Comparison of ENCODE assay signal across 8 cellular contexts in the genomic region with DNA sequence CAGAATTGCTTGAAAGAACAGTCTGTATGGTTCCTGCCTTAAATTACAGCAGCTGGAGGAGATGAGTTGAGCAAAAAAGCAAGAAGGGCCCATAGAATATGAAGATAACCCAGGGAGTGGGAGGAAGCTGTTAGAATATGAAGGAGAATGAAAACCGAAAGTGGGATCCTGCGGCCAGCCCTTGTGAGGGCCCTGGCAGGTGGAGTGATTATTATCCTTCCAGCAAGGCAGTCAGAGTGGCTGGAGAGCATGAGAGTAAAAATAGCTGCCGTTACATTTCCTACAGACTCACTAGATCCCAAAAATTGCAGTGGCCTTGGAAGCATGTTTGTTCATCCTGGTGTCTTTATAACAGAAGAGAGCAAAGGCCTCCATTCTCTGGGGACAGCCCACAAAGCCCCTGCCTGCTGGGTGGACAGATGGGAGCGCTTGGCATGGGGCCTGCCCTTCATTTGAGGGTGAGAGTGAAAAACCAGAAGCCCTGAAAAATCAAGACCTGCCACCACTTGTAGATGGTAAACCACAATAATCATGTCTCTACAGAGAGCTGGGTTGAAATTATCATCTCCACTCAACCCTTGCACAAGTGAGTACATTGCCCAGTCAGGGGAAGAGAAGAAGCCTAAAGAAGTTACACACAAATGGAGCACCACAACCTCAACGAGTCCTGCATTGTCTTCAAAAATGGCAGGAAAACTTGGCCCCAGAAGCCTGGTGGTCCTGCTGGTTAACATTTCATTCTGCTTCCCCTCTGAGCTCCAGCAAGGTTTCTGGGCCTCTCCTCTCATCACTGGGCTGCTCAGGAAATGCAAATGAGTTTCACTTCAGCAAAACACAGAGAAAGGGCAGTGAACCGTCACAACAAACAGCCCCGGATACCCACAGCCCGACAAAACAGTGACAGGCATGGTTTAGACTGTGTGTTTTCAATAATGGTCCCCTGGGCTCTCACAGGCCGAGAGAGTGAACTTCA. TPM values are rescaled to one million over a fixed set of nuclear protein-coding genes. Genes with fewer than 3 reads are reported as not detected.
DNase-seq lines count a peak whose midpoint lies in the region; ATAC-seq, FAIRE-seq and TF ChIP-seq lines count a peak whose summit lies in the region.

No MANE protein-coding gene starts in this region.

- peak; percentile 80 for ATAC-seq in HG03060 (IDR thresholded peaks at IDR 0.05; ENCODE audit: low read depth, unreplicated experiment)

- peaks cover 9% of the 10 kb centered on the region for H3K27me3 ChIP-seq in bronchial epithelial cell (ENCODE audit: control insufficient read depth, insufficient read depth, low read length)

- DNase-seq in activated naive CD4-positive, alpha-beta T cell treated with anti-CD3 and anti-CD28 coated beads, Interleukin-2, amount 10 ng/mL, durations not matched to agents 7 days and 5 days: peak; percentile 74
- DNase-seq in activated naive CD4-positive, alpha-beta T cell treated with anti-CD3 and anti-CD28 coated beads, Interleukin-2, amount 50 U/mL, for 16 hours: no peak
- DNase-seq in NCI-H510A treated with DMSO at 0.1 percent for 48 hours (lab: John Stamatoyannopoulos, UW) (peak; percentile 68), bronchial epithelial cell (ENCODE audit: low read depth) (no peak), nucleus accumbens (lab: John Stamatoyannopoulos, UW) (peak in 36 of 56 donors; percentile 20 to 74 (median 44)), DMS114 treated with DMSO at 0.1 percent for 48 hours (lab: John Stamatoyannopoulos, UW; ENCODE audit: unreplicated experiment) (no peak), NCI-H146 (lab: John Stamatoyannopoulos, UW) (no peak)

- no peak for TF ChIP-seq CTCF in bronchial epithelial cell (IDR thresholded peaks at IDR 0.05; ENCODE audit: insufficient read depth, low read length, severe bottlenecking)

- H3K4me1 Mint-ChIP-seq in activated naive CD4-positive, alpha-beta T cell treated with anti-CD3 and anti-CD28 coated beads, Interleukin-2, amount 10 ng/mL, durations not matched to agents 7 days and 5 days: peaks cover 55% of the 10 kb centered on the region

- peak overlapping the region; percentile 89 for H3K27ac Mint-ChIP-seq in activated naive CD4-positive, alpha-beta T cell treated with anti-CD3 and anti-CD28 coated beads, Interleukin-2, amount 10 ng/mL, durations not matched to agents 7 days and 5 days

- H3K9me3 Mint-ChIP-seq in activated naive CD4-positive, alpha-beta T cell treated with anti-CD3 and anti-CD28 coated beads, Interleukin-2, amount 10 ng/mL, durations not matched to agents 7 days and 5 days: no peaks in the 10 kb centered on the region

- peak overlapping the region; percentile 1 for H3K4me3 Mint-ChIP-seq in activated naive CD4-positive, alpha-beta T cell treated with anti-CD3 and anti-CD28 coated beads, Interleukin-2, amount 10 ng/mL, durations not matched to agents 7 days and 5 days

- no peaks in the 10 kb centered on the region for H3K36me3 ChIP-seq in bronchial epithelial cell (ENCODE audit: control insufficient read depth, insufficient read depth, low read length)

- H3K36me3 Mint-ChIP-seq in activated naive CD4-positive, alpha-beta T cell treated with anti-CD3 and anti-CD28 coated beads, Interleukin-2, amount 10 ng/mL, durations not matched to agents 7 days and 5 days: peaks cover 11% of the 10 kb centered on the region

- peak; percentile 81 for FAIRE-seq in bronchial epithelial cell (lab: Jason Lieb, UNC)

- peaks cover 26% of the 10 kb centered on the region for H3K27me3 Mint-ChIP-seq in activated naive CD4-positive, alpha-beta T cell treated with anti-CD3 and anti-CD28 coated beads, Interleukin-2, amount 10 ng/mL, durations not matched to agents 7 days and 5 days

- H3K4me3 ChIP-seq in bronchial epithelial cell (ENCODE audit: low read depth, low read length): no peak overlapping the region

- CTCF ChIA-PET in activated naive CD4-positive, alpha-beta T cell treated with anti-CD3 and anti-CD28 coated beads, Interleukin-2, amount 10 ng/mL, durations not matched to agents 7 days and 5 days (lab: Charles Lee): interaction anchor here (0.8 to 1.9 kb wide), 7 partner anchors 16 to 247 kb away, joined by 3 to 7 read pairs (median 3); partner anchors contain the start of genes IRF2BPL and ZDHHC22

RNA-seq across cellular contexts. Expression of gene ZDHHC22, which starts 20.5 kb away (rescaled TPM):
- total RNA-seq in bronchial epithelial cell: not detected in 2 replicates

RNA-seq across cellular contexts. Expression of gene CIPC, which starts 23.0 kb away (rescaled TPM):
- total RNA-seq in bronchial epithelial cell: 9.7 and 14.5 TPM in 2 replicates

Comparison
In these comparisons a context has a peak if more than half of its experiments do, and no peak if none do; other contexts are left out.
1. DNase-seq: peak in activated naive CD4-positive, alpha-beta T cell treated with anti-CD3 and anti-CD28 coated beads, Interleukin-2, amount 10 ng/mL, durations not matched to agents 7 days and 5 days (single experiment), NCI-H510A treated with DMSO at 0.1 percent for 48 hours (single experiment) and nucleus accumbens (36 of 56); none in activated naive CD4-positive, alpha-beta T cell treated with anti-CD3 and anti-CD28 coated beads, Interleukin-2, amount 50 U/mL, for 16 hours (single experiment), bronchial epithelial cell (single experiment), DMS114 treated with DMSO at 0.1 percent for 48 hours (single experiment) and NCI-H146 (single experiment).